Comparison of ENCODE assay signal across 33 cellular contexts in the genomic region with DNA sequence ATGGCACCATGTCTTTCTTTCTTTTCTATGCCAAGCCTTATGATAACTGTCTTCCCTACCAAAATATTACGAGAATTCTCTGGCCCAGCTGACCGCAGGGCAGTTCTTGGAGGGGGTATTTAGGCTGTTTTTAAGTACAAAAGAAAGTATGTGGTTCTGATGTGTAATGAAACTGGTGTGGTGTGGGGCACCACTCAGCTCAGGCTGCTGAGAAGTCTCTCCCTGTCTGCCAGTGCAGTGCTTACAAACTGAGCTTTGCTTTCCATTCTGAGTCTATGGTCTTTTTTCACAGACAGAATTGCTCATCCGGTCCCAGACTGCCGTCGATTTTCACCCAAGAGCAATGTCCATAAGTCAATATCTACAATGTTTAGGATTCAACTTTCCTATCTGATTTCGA.
"Had no signal": no experiment of that assay in that cellular context is flagged by ENCODE, and none has a peak within 500 bp of the region (broad histone marks: within the 10 kb centered on the region; RNA-seq: fewer than 3 reads in every experiment).

No MANE protein-coding gene starts in this region.

- H3K9me3 Mint-ChIP-seq: activated CD4-positive, alpha-beta memory T cell treated with anti-CD3 and anti-CD28 coated beads for 36 hours; activated CD4-positive, alpha-beta T cell treated with anti-CD3 and anti-CD28 coated beads, Interleukin-2, amount 10 ng/mL, durations not matched to agents 24 days and 14 days; activated CD8-positive, alpha-beta T cell treated with anti-CD3 and anti-CD28 coated beads for 36 hours; activated naive CD4-positive, alpha-beta T cell treated with anti-CD3 and anti-CD28 coated beads for 36 hours; activated naive CD8-positive, alpha-beta T cell treated with anti-CD3 and anti-CD28 coated beads for 36 hours; activated T-helper 1 cell treated with anti-CD3 and anti-CD28 coated beads, Interleukin-12 subunit alpha, Interleukin-12 subunit beta, Interleukin-2, Interleukin-4 antibody, amounts not matched to agents 30 ng/mL and 10 ng/mL and 1 ng/mL, durations not matched to agents 14 hours and 24 hours and 36 hours; T-helper 1 cell treated with Interleukin-12 subunit alpha and Interleukin-12 subunit beta and Interleukin-4 antibody, amounts not matched to agents 30 μg/mL and 1 μg/mL, for 36 hours; T-helper 2 cell treated with Interferon-gamma antibody and Interleukin-4, amounts not matched to agents 5 μg/mL and 100 μg/mL, for 36 hours had no signal

- H3K36me3 ChIP-seq: adrenal gland, brain microvascular endothelial cell, breast epithelium had no signal

- H3K27ac Mint-ChIP-seq: activated B cell treated with CpG ODN at 0.5 μM for 24 hours; activated CD4-positive, alpha-beta memory T cell treated with anti-CD3 and anti-CD28 coated beads for 36 hours; activated CD4-positive, alpha-beta T cell treated with anti-CD3 and anti-CD28 coated beads, Interleukin-2, amount 10 ng/mL, durations not matched to agents 24 days and 14 days; activated CD8-positive, alpha-beta T cell treated with anti-CD3 and anti-CD28 coated beads for 36 hours; activated naive CD4-positive, alpha-beta T cell treated with anti-CD3 and anti-CD28 coated beads for 36 hours; activated naive CD4-positive, alpha-beta T cell treated with anti-CD3 and anti-CD28 coated beads, Interleukin-2, amount 50 U/mL, for 72 hours; activated naive CD8-positive, alpha-beta T cell treated with anti-CD3 and anti-CD28 coated beads for 36 hours; activated T-cell treated with anti-CD3 and anti-CD28 coated beads, Interleukin-2, amount 50 U/mL, for 72 hours; activated T-helper 1 cell treated with anti-CD3 and anti-CD28 coated beads, Interleukin-12 subunit alpha, Interleukin-12 subunit beta, Interleukin-2, Interleukin-4 antibody, amounts not matched to agents 30 ng/mL and 10 ng/mL and 1 ng/mL, durations not matched to agents 14 hours and 24 hours and 36 hours; activated T-helper 17 cell treated with anti-CD3 and anti-CD28 coated beads, Interleukin-2, amount 50 U/mL, for 72 hours; T-helper 1 cell treated with Interleukin-12 subunit alpha and Interleukin-12 subunit beta and Interleukin-4 antibody, amounts not matched to agents 30 μg/mL and 1 μg/mL, for 36 hours; T-helper 2 cell treated with Interferon-gamma antibody and Interleukin-4, amounts not matched to agents 5 μg/mL and 100 μg/mL, for 36 hours had no signal

- H3K4me3 ChIP-seq: adrenal gland, body of pancreas, breast epithelium had no signal

- H3K9me3 ChIP-seq: adrenal gland, body of pancreas, breast epithelium had no signal

- DNase-seq: activated B cell treated with CpG ODN at 0.5 μM for 24 hours; activated CD4-positive, alpha-beta memory T cell treated with anti-CD3 and anti-CD28 coated beads for 36 hours; activated CD4-positive, alpha-beta T cell treated with anti-CD3 and anti-CD28 coated beads for 4 hours; activated CD4-positive, alpha-beta T cell treated with anti-CD3 and anti-CD28 coated beads, Interleukin-2, amount 10 ng/mL, durations not matched to agents 24 days and 14 days; activated CD4-positive, alpha-beta T cell treated with anti-CD3 and anti-CD28 coated beads, Interleukin-2, amount 50 U/mL, for 1 hour; activated CD4-positive, alpha-beta T cell treated with anti-CD3 and anti-CD28 coated beads, Interleukin-2, amount 50 U/mL, for 4 hours; activated CD4-positive, CD25-positive, alpha-beta regulatory T cell treated with anti-CD3 and anti-CD28 coated beads, Interleukin-2, amount 50 U/mL, for 72 hours; activated CD8-positive, alpha-beta memory T cell treated with anti-CD3 and anti-CD28 coated beads, Interleukin-2, amount 50 U/mL, for 4 hours; activated CD8-positive, alpha-beta T cell treated with anti-CD3 and anti-CD28 coated beads for 36 hours; activated effector memory CD4-positive, alpha-beta T cell treated with anti-CD3 and anti-CD28 coated beads, Interleukin-2, amount 50 U/mL, for 16 hours; activated gamma-delta T cell treated with Interleukin-2 at 50 U/mL for 16 hours; activated naive CD4-positive, alpha-beta T cell; activated naive CD4-positive, alpha-beta T cell treated with anti-CD3 and anti-CD28 coated beads for 36 hours; activated naive CD4-positive, alpha-beta T cell treated with anti-CD3 and anti-CD28 coated beads, Interleukin-2, amount 50 U/mL, for 16 hours; activated naive CD8-positive, alpha-beta T cell treated with anti-CD3 and anti-CD28 coated beads for 36 hours; activated T-cell treated with anti-CD3 and anti-CD28 coated beads for 4 hours; activated T-cell treated with anti-CD3 and anti-CD28 coated beads, Interleukin-2, amount 50 U/mL, for 1 hour; activated T-cell treated with anti-CD3 and anti-CD28 coated beads, Interleukin-2, amount 50 U/mL, for 4 hours; activated T-cell treated with anti-CD3 and anti-CD28 coated beads, Interleukin-2, amount 50 U/mL, for 72 hours; adrenal gland; amniotic stem cell; aorta; body of pancreas; brain microvascular endothelial cell; central memory CD4-positive, alpha-beta T cell; T-helper 9 cell had no signal

- H3K4me3 Mint-ChIP-seq: activated B cell treated with CpG ODN at 0.5 μM for 24 hours; activated CD4-positive, alpha-beta memory T cell treated with anti-CD3 and anti-CD28 coated beads for 36 hours; activated CD4-positive, alpha-beta T cell treated with anti-CD3 and anti-CD28 coated beads, Interleukin-2, amount 10 ng/mL, durations not matched to agents 24 days and 14 days; activated CD8-positive, alpha-beta T cell treated with anti-CD3 and anti-CD28 coated beads for 36 hours; activated naive CD4-positive, alpha-beta T cell treated with anti-CD3 and anti-CD28 coated beads for 36 hours; activated naive CD8-positive, alpha-beta T cell treated with anti-CD3 and anti-CD28 coated beads for 36 hours; activated T-cell treated with anti-CD3 and anti-CD28 coated beads, Interleukin-2, amount 50 U/mL, for 4 hours; activated T-cell treated with anti-CD3 and anti-CD28 coated beads, Interleukin-2, amount 50 U/mL, for 72 hours; activated T-helper 1 cell treated with anti-CD3 and anti-CD28 coated beads, Interleukin-12 subunit alpha, Interleukin-12 subunit beta, Interleukin-2, Interleukin-4 antibody, amounts not matched to agents 30 ng/mL and 10 ng/mL and 1 ng/mL, durations not matched to agents 14 hours and 24 hours and 36 hours; activated T-helper 17 cell treated with anti-CD3 and anti-CD28 coated beads, Interleukin-2, amount 50 U/mL, for 72 hours; T-helper 1 cell treated with Interleukin-12 subunit alpha and Interleukin-12 subunit beta and Interleukin-4 antibody, amounts not matched to agents 30 μg/mL and 1 μg/mL, for 36 hours; T-helper 2 cell treated with Interferon-gamma antibody and Interleukin-4, amounts not matched to agents 5 μg/mL and 100 μg/mL, for 36 hours had no signal

- H3K4me1 ChIP-seq: adrenal gland, body of pancreas, breast epithelium had no signal

- ATAC-seq: activated CD8-positive, alpha-beta T cell treated with anti-CD3 and anti-CD28 coated beads for 36 hours; activated naive CD4-positive, alpha-beta T cell treated with anti-CD3 and anti-CD28 coated beads, Interleukin-2, amount 50 U/mL, for 72 hours; activated T-cell treated with anti-CD3 and anti-CD28 coated beads, Interleukin-2, amount 50 U/mL, for 4 hours; activated T-cell treated with anti-CD3 and anti-CD28 coated beads, Interleukin-2, amount 50 U/mL, for 72 hours; activated T-helper 17 cell treated with anti-CD3 and anti-CD28 coated beads, Interleukin-2, amount 50 U/mL, for 72 hours; body of pancreas had no signal

- H3K27me3 ChIP-seq: adrenal gland, body of pancreas, brain microvascular endothelial cell, breast epithelium had no signal

- H3K27ac ChIP-seq: adrenal gland, body of pancreas, brain microvascular endothelial cell, breast epithelium, VCaP had no signal

- H3K4me1 Mint-ChIP-seq: activated B cell treated with CpG ODN at 0.5 μM for 24 hours; activated CD4-positive, alpha-beta T cell treated with anti-CD3 and anti-CD28 coated beads, Interleukin-2, amount 10 ng/mL, durations not matched to agents 24 days and 14 days; activated naive CD8-positive, alpha-beta T cell treated with anti-CD3 and anti-CD28 coated beads for 36 hours; activated T-helper 17 cell treated with anti-CD3 and anti-CD28 coated beads, Interleukin-2, amount 50 U/mL, for 72 hours had no signal

- H3K27me3 Mint-ChIP-seq: activated B cell treated with CpG ODN at 0.5 μM for 24 hours; activated CD4-positive, alpha-beta memory T cell treated with anti-CD3 and anti-CD28 coated beads for 36 hours; activated CD4-positive, alpha-beta T cell treated with anti-CD3 and anti-CD28 coated beads, Interleukin-2, amount 10 ng/mL, durations not matched to agents 24 days and 14 days; activated CD8-positive, alpha-beta T cell treated with anti-CD3 and anti-CD28 coated beads for 36 hours; activated naive CD8-positive, alpha-beta T cell treated with anti-CD3 and anti-CD28 coated beads for 36 hours; activated T-helper 17 cell treated with anti-CD3 and anti-CD28 coated beads, Interleukin-2, amount 50 U/mL, for 72 hours had no signal

- H3K36me3 Mint-ChIP-seq: activated CD4-positive, alpha-beta memory T cell treated with anti-CD3 and anti-CD28 coated beads for 36 hours; activated naive CD8-positive, alpha-beta T cell treated with anti-CD3 and anti-CD28 coated beads for 36 hours had no signal
